17 cellular contexts compared by ENCODE assay signal in the genomic region with DNA sequence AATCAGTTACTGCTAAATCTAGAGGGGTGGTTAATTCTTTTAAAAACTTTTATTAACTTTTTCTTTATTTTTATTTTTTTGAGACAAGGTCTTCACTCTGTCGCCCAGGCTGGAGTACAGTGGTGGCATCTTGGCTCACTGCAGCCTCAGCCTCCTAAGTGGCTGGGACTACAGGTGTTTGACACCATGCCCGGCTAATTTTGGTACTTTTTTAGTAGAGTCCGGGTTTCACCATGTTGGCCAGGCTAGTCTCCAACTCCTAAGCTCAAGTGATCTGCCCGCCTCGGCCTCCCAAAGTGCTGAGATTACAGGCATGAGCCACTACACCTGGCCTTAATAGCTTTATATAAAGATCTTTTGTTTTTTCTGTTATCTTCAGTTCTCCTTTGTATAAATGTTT. TPM values are rescaled to one million over a fixed set of nuclear protein-coding genes. Genes with fewer than 3 reads are reported as not detected.
A peak's percentile ranks its signal among the peaks of the same experiment; 100 is the strongest.
DNase-seq lines count a peak whose midpoint lies in the region; ATAC-seq and TF ChIP-seq lines count a peak whose summit lies in the region.
"Had no signal": no experiment of that assay in that cellular context is flagged by ENCODE, and none has a peak within 500 bp of the region (broad histone marks: within the 10 kb centered on the region; RNA-seq: fewer than 3 reads in every experiment).

No MANE protein-coding gene starts in this region.

- H3K36me3 ChIP-seq in CD4-positive, CD25-positive, alpha-beta regulatory T cell (ENCODE audit: control insufficient read depth, insufficient read depth, low read length), result no peaks in the 10 kb centered on the region
- H3K36me3 ChIP-seq in HEK293 (ENCODE audit: control insufficient read depth in 2 of 2, insufficient read depth in 1 of 2, low read length in 2 of 2), result peaks cover 0 to 4% of the 10 kb centered on the region in 2 experiments; a peak in 1 of 3 replicates
- no peaks in the 10 kb centered on the region for H3K36me3 ChIP-seq in lower lobe of right lung
- no peaks in the 10 kb centered on the region for H3K36me3 ChIP-seq in gastrocnemius medialis
- no peaks in the 10 kb centered on the region for H3K36me3 ChIP-seq in OCI-LY7 (ENCODE audit: insufficient read depth, low read length)

- H2AFZ ChIP-seq in OCI-LY7 (ENCODE audit: low read length), result no peak overlapping the region
- H2AFZ ChIP-seq: GM23338 had no signal

- CTCF ChIA-PET in HEK293 (lab: Yijun Ruan, JAX), result interaction anchor here (0.6 to 1.4 kb wide), 3 partner anchors 9 to 139 kb away, joined by 4 to 6 read pairs (median 5); no protein-coding TSS in a partner anchor
- CTCF ChIA-PET in OCI-LY7 (lab: Charles Lee; ENCODE audit: unreplicated experiment), result no interaction called here

- POLR2A ChIA-PET in HEK293 (lab: Yijun Ruan, JAX) (interaction anchor here (0.7 kb wide), 1 partner anchor 43 kb away, joined by 3 read pairs; no protein-coding TSS in a partner anchor), OCI-LY7 (lab: Charles Lee) (interaction anchor here (0.7 to 1.1 kb wide), 2 partner anchors 12 to 505 kb away, joined by 3 to 5 read pairs; a partner anchor contains a TSS)

- no peak overlapping the region for H3K4me3 Mint-ChIP-seq in CD4-positive, CD25-positive, alpha-beta regulatory T cell
- H3K4me3 Mint-ChIP-seq: GM23338 had no signal

- no TSS peak for BruUV-seq in OCI-LY7 (replicated peaks; lab: Mats Ljungman, UMichigan)

- peaks cover 4% of the 10 kb centered on the region for H3K4me1 ChIP-seq in CD4-positive, CD25-positive, alpha-beta regulatory T cell (ENCODE audit: control insufficient read depth, insufficient read depth, low read length, poor library complexity, severe bottlenecking)
- peaks cover 7% of the 10 kb centered on the region; the same call in 1 of the 2 replicates for H3K4me1 ChIP-seq in HEK293 (ENCODE audit: control insufficient read depth, insufficient read depth, low read length)
- peaks cover 28% of the 10 kb centered on the region for H3K4me1 ChIP-seq in lower lobe of right lung
- peaks cover 48 to 57% of the 10 kb centered on the region in 2 donors for H3K4me1 ChIP-seq in gastrocnemius medialis
- no peaks in the 10 kb centered on the region for H3K4me1 ChIP-seq in OCI-LY7 (ENCODE audit: insufficient read depth, low read length, poor library complexity, severe bottlenecking)
- H3K4me1 ChIP-seq: SJCRH30 had no signal

- H3K9me3 Mint-ChIP-seq in CD4-positive, CD25-positive, alpha-beta regulatory T cell, result no peaks in the 10 kb centered on the region

- in situ Hi-C loops in gastrocnemius medialis (cut with MboI; ENCODE audit: low sequenced_read_pairs in 4 of 4), result no loop called here

- peak in 1 of 2 donors; percentile 21 for TF ChIP-seq POLR2A in gastrocnemius medialis (IDR thresholded peaks at IDR 0.05)

- no peaks in the 10 kb centered on the region for H3K27me3 Mint-ChIP-seq in CD4-positive, CD25-positive, alpha-beta regulatory T cell

- H3K4me2 ChIP-seq in OCI-LY7 (ENCODE audit: low read length), result no peak overlapping the region
- H3K4me2 ChIP-seq: BLaER1 treated with 17β-estradiol and CSF1 and Interleukin-3, amounts not matched to agents 10 nM and 100 nM; GM23338 had no signal

- DNase-seq in CD4-positive, CD25-positive, alpha-beta regulatory T cell, result no peak
- DNase-seq in lower lobe of right lung (no peak), gastrocnemius medialis (peak; percentile 73 to 83), NCI-H1930 (lab: John Stamatoyannopoulos, UW) (no peak), dermis blood vessel endothelial cell (no peak), OCI-LY7 (ENCODE audit: low spot score) (no peak)
- DNase-seq: DMS79, NCI-H1105, NCI-H2081 treated with DMSO at 0.1 percent for 48 hours, NCI-H774, OCI-M1, SJCRH30 had no signal

- no peak overlapping the region for H3K4me3 ChIP-seq in CD4-positive, CD25-positive, alpha-beta regulatory T cell (ENCODE audit: low read depth, low read length)
- H3K4me3 ChIP-seq in HEK293 (ENCODE audit: low read depth, low read length) (no peak overlapping the region), lower lobe of right lung (no peak overlapping the region), gastrocnemius medialis (no peak overlapping the region), OCI-LY7 (ENCODE audit: low read depth, low read length, poor library complexity, severe bottlenecking) (no peak overlapping the region)
- H3K4me3 ChIP-seq: BLaER1 treated with 17β-estradiol and CSF1 and Interleukin-3, amounts not matched to agents 10 nM and 100 nM; GM23338; SJCRH30 had no signal

- peaks cover 18% of the 10 kb centered on the region for H3K36me3 Mint-ChIP-seq in CD4-positive, CD25-positive, alpha-beta regulatory T cell

- no peaks in the 10 kb centered on the region for H3K27me3 ChIP-seq in CD4-positive, CD25-positive, alpha-beta regulatory T cell (ENCODE audit: control insufficient read depth, insufficient read depth, low read length)
- H3K27me3 ChIP-seq in lower lobe of right lung (ENCODE audit: low read depth) (no peaks in the 10 kb centered on the region), gastrocnemius medialis (no peaks in the 10 kb centered on the region)
- H3K27me3 ChIP-seq: BLaER1 treated with 17β-estradiol and CSF1 and Interleukin-3, amounts not matched to agents 10 nM and 100 nM; SJCRH30 had no signal

- TF ChIP-seq CTCF in HEK293 (tag by site-specific recombination; IDR thresholded peaks at IDR 0.05) (no peak), lower lobe of right lung (IDR thresholded peaks at IDR 0.05) (no peak), gastrocnemius medialis (IDR thresholded peaks at IDR 0.05 in 4 of 5, conservative IDR thresholded peaks at IDR 0.05 in 1 of 5) (no peak), OCI-LY7 (conservative IDR thresholded peaks at IDR 0.05; ENCODE audit: low read length) (no peak)

- H3K27ac ChIP-seq in CD4-positive, CD25-positive, alpha-beta regulatory T cell (ENCODE audit: insufficient read depth, low read length, poor library complexity, severe bottlenecking), result no peak overlapping the region
- H3K27ac ChIP-seq in HEK293 (ENCODE audit: extremely low read depth, low read depth, low read length), result no peak overlapping the region
- H3K27ac ChIP-seq in lower lobe of right lung, result peak overlapping the region; percentile 24
- peak overlapping the region; percentile 82 to 91 (median 89) for H3K27ac ChIP-seq in gastrocnemius medialis
- H3K27ac ChIP-seq in OCI-LY7 (ENCODE audit: low read depth, low read length, poor library complexity, severe bottlenecking), result no peak overlapping the region
- H3K27ac ChIP-seq: BLaER1 treated with 17β-estradiol and CSF1 and Interleukin-3, amounts not matched to agents 10 nM and 100 nM; RWPE1; SJCRH30 had no signal

- H3K79me2 ChIP-seq in OCI-LY7 (ENCODE audit: insufficient read depth, low read depth, low read length), result no peaks in the 10 kb centered on the region

- H3K9me2 ChIP-seq in OCI-LY7 (ENCODE audit: insufficient read depth, low read length), result no peaks in the 10 kb centered on the region

- no peaks in the 10 kb centered on the region for H3K9me3 ChIP-seq in CD4-positive, CD25-positive, alpha-beta regulatory T cell (ENCODE audit: control insufficient read depth in 2 of 2, low read length in 2 of 2)
- H3K9me3 ChIP-seq in HEK293 (ENCODE audit: control insufficient read depth, insufficient read depth, low read depth, low read length) (no peaks in the 10 kb centered on the region), lower lobe of right lung (no peaks in the 10 kb centered on the region), gastrocnemius medialis (no peaks in the 10 kb centered on the region), OCI-LY7 (ENCODE audit: low read length) (no peaks in the 10 kb centered on the region)
- H3K9me3 ChIP-seq: SJCRH30 had no signal

- no peaks in the 10 kb centered on the region for H4K20me1 ChIP-seq in OCI-LY7 (ENCODE audit: insufficient read depth, low read length)

- intact Hi-C loops in lower lobe of right lung (cut with DNase I) (no loop called here), gastrocnemius medialis (cut with DNase I; ENCODE audit: low total_unique reads) (loop anchor here (2.0 kb wide), 1 partner anchor 31 kb away; no protein-coding TSS in a partner anchor), OCI-LY7 (cut with micrococcal nuclease; ENCODE audit: unreplicated experiment) (no loop called here)

- ATAC-seq in CD4-positive, CD25-positive, alpha-beta regulatory T cell (ENCODE audit: low read depth in 2 of 2), result no peak
- ATAC-seq in lower lobe of right lung (peak in 1 of 2 donors; percentile 32), gastrocnemius medialis (peak; percentile 65 to 78)
- ATAC-seq: GM23338, HCT116 had no signal

- peak overlapping the region in 2 of 3 donors; percentile 5 to 42 for H3K27ac Mint-ChIP-seq in CD4-positive, CD25-positive, alpha-beta regulatory T cell
- H3K27ac Mint-ChIP-seq: GM23338 had no signal

- peaks cover 11 to 40% (median 22%) of the 10 kb centered on the region in 4 donors for H3K4me1 Mint-ChIP-seq in CD4-positive, CD25-positive, alpha-beta regulatory T cell
- H3K4me1 Mint-ChIP-seq: GM23338 had no signal

TF ChIP-seq in HEK293, 187 proteins besides CTCF, POLR2A, EP300 and RAD21 (continues in another document):
- TF ChIP-seq ZNF335 (tag by site-specific recombination; conservative IDR thresholded peaks at IDR 0.05) (peak; percentile 50), ZXDB (tag by site-specific recombination; IDR thresholded peaks at IDR 0.05) (0 out of 2 replicates have a peak, but pooled peaks have one; percentile 14)

RNA-seq across cellular contexts. Expression of a gene that starts 11.9 kb away (rescaled TPM):
- 21.1 TPM for total RNA-seq in CD4-positive, CD25-positive, alpha-beta regulatory T cell
- 10 to 100 TPM; 13.6 to 16.5 (median 15.0) TPM for polyA plus RNA-seq in CD4-positive, CD25-positive, alpha-beta regulatory T cell
- total RNA-seq in lower lobe of right lung, result 30.6 TPM
- 100 to 1,000 TPM; 136 to 248 (median 194) TPM for total RNA-seq in gastrocnemius medialis
- 45.0 and 49.7 TPM in 2 replicates for total RNA-seq in dermis blood vessel endothelial cell
- 8.5 and 11.2 TPM in 2 replicates for total RNA-seq in OCI-LY7 (2014; rRNA removed; shearing (Covaris generic))
- total RNA-seq in OCI-LY7 (2022), result 13.9 and 15.9 TPM in 2 replicates

RNA-seq across cellular contexts. Expression of a gene that starts 40.0 kb away (rescaled TPM):
- total RNA-seq in CD4-positive, CD25-positive, alpha-beta regulatory T cell, result 5.4 TPM
- 1 to 10 TPM; 2.4 to 4.6 (median 3.2) TPM for polyA plus RNA-seq in CD4-positive, CD25-positive, alpha-beta regulatory T cell
- total RNA-seq in lower lobe of right lung (14.4 TPM), gastrocnemius medialis (10 to 100 TPM; 18.7 to 22.3 (median 20.1) TPM), dermis blood vessel endothelial cell (12.6 and 17.2 TPM in 2 replicates), OCI-LY7 (2022) (19.9 and 26.1 TPM in 2 replicates)
- 6.6 and 7.0 TPM in 2 replicates for total RNA-seq in OCI-LY7 (2014; rRNA removed; shearing (Covaris generic))

Comparison
In these comparisons a context has a peak if more than half of its experiments do, and no peak if none do; other contexts are left out.
1. ATAC-seq: peak in gastrocnemius medialis (2 of 2); none in CD4-positive, CD25-positive, alpha-beta regulatory T cell (0 of 2).
2. DNase-seq: peak in gastrocnemius medialis (2 of 2); none in CD4-positive, CD25-positive, alpha-beta regulatory T cell (0 of 3), lower lobe of right lung (single experiment), NCI-H1930 (0 of 2), dermis blood vessel endothelial cell (single experiment) and OCI-LY7 (single experiment).
3. H3K27ac ChIP-seq: peak in lower lobe of right lung (single experiment) and gastrocnemius medialis (4 of 4); none in CD4-positive, CD25-positive, alpha-beta regulatory T cell (single experiment), HEK293 (single experiment) and OCI-LY7 (single experiment).